Comparison of ENCODE assay signal across 19 cellular contexts in the genomic region with DNA sequence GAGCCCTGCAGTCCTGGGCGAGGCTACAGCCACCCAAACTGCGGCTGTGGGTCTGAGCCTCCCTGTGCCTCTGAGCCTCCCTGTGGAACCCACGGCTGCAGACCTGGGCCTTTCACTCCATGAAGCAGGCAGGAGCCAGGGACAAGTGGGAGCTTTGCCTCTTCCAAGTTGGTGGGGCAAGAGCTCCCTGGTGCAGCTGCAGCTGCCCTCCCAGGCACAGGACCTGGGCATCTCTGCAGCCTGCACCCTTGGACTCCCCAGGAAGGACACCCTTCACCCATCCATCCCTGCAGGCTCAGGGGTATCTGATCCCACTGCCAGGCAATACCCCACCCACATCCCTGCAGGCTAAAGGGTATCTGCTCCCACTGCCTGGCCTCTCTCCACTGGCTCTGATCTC. TPM values are rescaled to one million over a fixed set of nuclear protein-coding genes. Genes with fewer than 3 reads are reported as not detected.
DNase-seq lines count a peak whose midpoint lies in the region; ATAC-seq, FAIRE-seq and TF ChIP-seq lines count a peak whose summit lies in the region.
"Had no signal": no experiment of that assay in that cellular context is flagged by ENCODE, and none has a peak within 500 bp of the region (broad histone marks: within the 10 kb centered on the region; RNA-seq: fewer than 3 reads in every experiment).

No MANE protein-coding gene starts in this region.

- no peak for TF ChIP-seq CTCF in H1 (IDR thresholded peaks at IDR 0.05; ENCODE audit: control extremely low read depth in 1 of 3, insufficient read depth in 1 of 3, low read depth in 1 of 3, low read length in 3 of 3)

- H2BK5ac ChIP-seq in H1 (ENCODE audit: low read depth, low read length) (no peak overlapping the region), mesenchymal stem cell (ENCODE audit: low read depth, low read length, poor library complexity, severe bottlenecking) (no peak overlapping the region)

- H3K4me1 ChIP-seq in H1 (replicated peaks in 1 of 4; ENCODE audit: control insufficient read depth in 3 of 4, insufficient read depth in 4 of 4, low read length in 3 of 4) (peaks cover 0 to 3% (median 3%) of the 10 kb centered on the region in 4 experiments; a peak in 3 of 7 replicates), mesenchymal stem cell (ENCODE audit: control insufficient read depth, insufficient read depth, low read depth, low read length) (peaks cover 3% of the 10 kb centered on the region)

- H3K23ac ChIP-seq in H1 (ENCODE audit: insufficient read length) (no peak overlapping the region), mesenchymal stem cell (ENCODE audit: low read length in 2 of 2) (no peak overlapping the region)

- H3K18ac ChIP-seq in H1 (ENCODE audit: extremely low read depth, low read length) (no peak overlapping the region), mesenchymal stem cell (ENCODE audit: low read depth in 1 of 2, low read length in 2 of 2) (no peak overlapping the region)

- no peak for TF ChIP-seq RAD21 in H1 (IDR thresholded peaks at IDR 0.05 in 1 of 2, conservative IDR thresholded peaks at IDR 0.05 in 1 of 2; ENCODE audit: low read depth in 2 of 2, low read length in 2 of 2)

- no peak overlapping the region for H3K4ac ChIP-seq in H1 (replicated peaks; ENCODE audit: insufficient read length, low read depth, low read length)
- no peak overlapping the region for H3K4ac ChIP-seq in mesenchymal stem cell (ENCODE audit: low read depth in 1 of 2, low read length in 2 of 2)

- no peak overlapping the region for H3K56ac ChIP-seq in H1 (replicated peaks; ENCODE audit: insufficient read length, low read depth, low read length)

- H2BK120ac ChIP-seq in H1 (replicated peaks; ENCODE audit: low read depth, low read length) (no peak overlapping the region), mesenchymal stem cell (ENCODE audit: low read depth, low read length) (no peak overlapping the region)

- DNase-seq in H1 (ENCODE audit: low read depth in 1 of 2, low spot score in 2 of 2): no peak
- DNase-seq in mesenchymal stem cell: no peak
- DNase-seq in stimulated activated effector memory CD8-positive, alpha-beta T cell treated with anti-CD3 and anti-CD28 coated beads, Interleukin-12 subunit alpha, Interleukin-12 subunit beta, amount 100 ng/mL, for 72 hours (ENCODE audit: low spot score in 2 of 2): no peak
- DNase-seq in DMS79 treated with DMSO at 0.1 percent for 48 hours (lab: John Stamatoyannopoulos, UW): no peak
- no peak for DNase-seq in NCI-H748 (lab: John Stamatoyannopoulos, UW; ENCODE audit: unreplicated experiment)
- DNase-seq: C1 segment of cervical spinal cord; CD4-positive, alpha-beta memory T cell; DMS153; EL; GDM1; GOT3; HCEC 1CT had no signal

- H2AFZ ChIP-seq in H1 (ENCODE audit: low read length) (peak overlapping the region; percentile 60; the same call in 1 of the 2 replicates), mesenchymal stem cell (ENCODE audit: low read depth, low read length) (no peak overlapping the region)

- peaks cover 5% of the 10 kb centered on the region for H3K9me3 Mint-ChIP-seq in stimulated activated effector memory CD8-positive, alpha-beta T cell treated with anti-CD3 and anti-CD28 coated beads, Interleukin-12 subunit alpha, Interleukin-12 subunit beta, amount 100 ng/mL, for 72 hours

- peaks cover 4% of the 10 kb centered on the region; the same call in 1 of the 2 replicates for H3K23me2 ChIP-seq in H1 (ENCODE audit: low read depth, low read length)

- H3K4me3 Mint-ChIP-seq in stimulated activated effector memory CD8-positive, alpha-beta T cell treated with anti-CD3 and anti-CD28 coated beads, Interleukin-12 subunit alpha, Interleukin-12 subunit beta, amount 100 ng/mL, for 72 hours: no peak overlapping the region
- H3K4me3 Mint-ChIP-seq: CD4-positive, alpha-beta memory T cell had no signal

- H4K8ac ChIP-seq in H1 (ENCODE audit: extremely low read depth, insufficient read depth, low read length) (no peak overlapping the region), mesenchymal stem cell (ENCODE audit: low read length) (peak overlapping the region; percentile 47)

- H3K27me3 ChIP-seq in H1 (replicated peaks in 1 of 4; ENCODE audit: control insufficient read depth in 3 of 4, extremely low read depth in 1 of 4, insufficient read depth in 3 of 4, low read length in 3 of 4) (peaks cover 2 to 9% (median 6%) of the 10 kb centered on the region in 4 experiments), mesenchymal stem cell (ENCODE audit: control insufficient read depth in 1 of 2, insufficient read depth in 1 of 2, low read length in 2 of 2) (peaks cover 13 to 27% of the 10 kb centered on the region in 2 experiments)

- CTCF ChIA-PET in H1 (lab: Charles Lee; ENCODE audit: partially characterized antibody): interaction anchor here (0.7 to 4.6 kb wide), 22 partner anchors 11 to 139 kb away, joined by 3 to 22 read pairs (median 4); no protein-coding TSS in a partner anchor

- ATAC-seq in stimulated activated effector memory CD8-positive, alpha-beta T cell treated with anti-CD3 and anti-CD28 coated beads, Interleukin-12 subunit alpha, Interleukin-12 subunit beta, amount 100 ng/mL, for 72 hours: peak; percentile 26
- ATAC-seq in HG03097 (IDR thresholded peaks at IDR 0.05; ENCODE audit: low FRiP score, unreplicated experiment): no peak
- ATAC-seq: GM12878 had no signal

- TF ChIP-seq EP300 in H1 (IDR thresholded peaks at IDR 0.05; ENCODE audit: borderline replicate concordance in 1 of 2, low read depth in 2 of 2, low read length in 2 of 2): no peak

- no peak for FAIRE-seq in H1 (lab: Jason Lieb, UNC)
- FAIRE-seq: GM12878 had no signal

- POLR2A ChIA-PET in H1 (lab: Charles Lee; ENCODE audit: partially characterized antibody): no interaction called here

- no peak overlapping the region for H3K4me3 ChIP-seq in H1 (ENCODE audit: extremely low read depth in 1 of 4, insufficient read depth in 2 of 4, low read depth in 3 of 4, low read length in 4 of 4)
- H3K4me3 ChIP-seq in mesenchymal stem cell (ENCODE audit: insufficient read depth in 1 of 2, low read depth in 1 of 2, low read length in 2 of 2): no peak overlapping the region
- H3K4me3 ChIP-seq: GM12878 had no signal

- H2BK15ac ChIP-seq in H1 (ENCODE audit: low read length): no peak overlapping the region
- no peak overlapping the region for H2BK15ac ChIP-seq in mesenchymal stem cell (ENCODE audit: low read depth, poor library complexity, severe bottlenecking)

- no peaks in the 10 kb centered on the region for H3K36me3 Mint-ChIP-seq in stimulated activated effector memory CD8-positive, alpha-beta T cell treated with anti-CD3 and anti-CD28 coated beads, Interleukin-12 subunit alpha, Interleukin-12 subunit beta, amount 100 ng/mL, for 72 hours
- H3K36me3 Mint-ChIP-seq: CD4-positive, alpha-beta memory T cell had no signal

- H4K91ac ChIP-seq in H1 (replicated peaks; ENCODE audit: insufficient read length, low read length) (no peak overlapping the region), mesenchymal stem cell (ENCODE audit: low read length) (no peak overlapping the region)

- H3K14ac ChIP-seq in H1 (ENCODE audit: insufficient read length): no peak overlapping the region
- H3K14ac ChIP-seq in mesenchymal stem cell (ENCODE audit: low read length in 2 of 2): peak overlapping the region in 1 of 2 experiments; percentile 35

- H4K20me1 ChIP-seq in H1 (replicated peaks in 1 of 2; ENCODE audit: control insufficient read depth in 1 of 2, insufficient read depth in 2 of 2, low read length in 2 of 2): no peaks in the 10 kb centered on the region

- H4K5ac ChIP-seq in H1 (ENCODE audit: insufficient read length, low read depth, low read length): no peak overlapping the region

- H3K4me2 ChIP-seq in H1 (ENCODE audit: insufficient read depth in 1 of 2, low read depth in 2 of 2, low read length in 2 of 2) (no peak overlapping the region), mesenchymal stem cell (ENCODE audit: low read length, poor library complexity, severe bottlenecking) (no peak overlapping the region)

- H3K36me3 ChIP-seq in H1 (ENCODE audit: control insufficient read depth in 2 of 4, insufficient read depth in 4 of 4, low read length in 3 of 4) (no peaks in the 10 kb centered on the region), mesenchymal stem cell (ENCODE audit: control insufficient read depth in 1 of 2, insufficient read depth in 2 of 2, low read depth in 1 of 2, low read length in 2 of 2) (no peaks in the 10 kb centered on the region)

- no peak overlapping the region for H2AK5ac ChIP-seq in H1 (ENCODE audit: low read depth, low read length)
- no peak overlapping the region for H2AK5ac ChIP-seq in mesenchymal stem cell (ENCODE audit: low read length, severe bottlenecking)

- H3K27ac ChIP-seq in H1 (ENCODE audit: low read depth, low read length) (no peak overlapping the region), mesenchymal stem cell (ENCODE audit: low read length, poor library complexity, severe bottlenecking) (no peak overlapping the region)

- H3K9me3 ChIP-seq in H1 (ENCODE audit: insufficient read depth in 2 of 2, low read depth in 1 of 2, low read length in 1 of 2) (no peaks in the 10 kb centered on the region), mesenchymal stem cell (ENCODE audit: control insufficient read depth, low read length) (peaks cover 12% of the 10 kb centered on the region)

- no peak overlapping the region for H3K9ac ChIP-seq in H1 (replicated peaks in 1 of 4; ENCODE audit: extremely low read depth in 1 of 4, low read depth in 3 of 4, low read length in 3 of 4)
- no peak overlapping the region for H3K9ac ChIP-seq in mesenchymal stem cell (ENCODE audit: low read length)

- no peak overlapping the region for H3K27ac Mint-ChIP-seq in stimulated activated effector memory CD8-positive, alpha-beta T cell treated with anti-CD3 and anti-CD28 coated beads, Interleukin-12 subunit alpha, Interleukin-12 subunit beta, amount 100 ng/mL, for 72 hours
- H3K27ac Mint-ChIP-seq: CD4-positive, alpha-beta memory T cell had no signal

- 83% methylated on average over 3 of the region's 3 CpGs; no CpG with 5 or more reads in 1 of the 2 experiments for WGBS in H1 (ENCODE audit: extremely low coverage in 1 of 2, insufficient coverage in 1 of 2, insufficient read length in 1 of 2, insufficient replicate concordance in 2 of 2, low coverage in 1 of 2, low lambda C conversion rate in 2 of 2, missing lambda C conversion rate in 1 of 2), 2 experiments
- 91% methylated on average over 3 of the region's 3 CpGs for WGBS in mesenchymal stem cell

- no peak overlapping the region for H2BK20ac ChIP-seq in H1 (ENCODE audit: low read length)

- H3K4me1 Mint-ChIP-seq in stimulated activated effector memory CD8-positive, alpha-beta T cell treated with anti-CD3 and anti-CD28 coated beads, Interleukin-12 subunit alpha, Interleukin-12 subunit beta, amount 100 ng/mL, for 72 hours: no peaks in the 10 kb centered on the region
- H3K4me1 Mint-ChIP-seq: CD4-positive, alpha-beta memory T cell had no signal

- H3K79me1 ChIP-seq in H1 (ENCODE audit: low read depth, low read length) (no peaks in the 10 kb centered on the region), mesenchymal stem cell (replicated peaks; ENCODE audit: low read length, poor library complexity, severe bottlenecking) (no peaks in the 10 kb centered on the region)

- TF ChIP-seq POLR2A in H1 (IDR thresholded peaks at IDR 0.05; ENCODE audit: control extremely low read depth in 1 of 2, low read depth in 2 of 2, low read length in 2 of 2): no peak

- no peak overlapping the region for H2BK12ac ChIP-seq in H1 (ENCODE audit: low read depth, low read length)
- H2BK12ac ChIP-seq in mesenchymal stem cell (ENCODE audit: low read length in 2 of 2): no peak overlapping the region

- H3K79me2 ChIP-seq in H1 (ENCODE audit: control insufficient read depth in 1 of 2, insufficient read depth in 2 of 2, low read length in 2 of 2): no peaks in the 10 kb centered on the region

RNA-seq across cellular contexts. Expression of a gene that starts 2.3 kb away (rescaled TPM):
- not detected in 2 replicates for total RNA-seq in H1 (2021; fragmentation: NEBNext Ultra II Directional; extraction: Animal tissue kit (Norgen Biotek cat#: 25700))
- not detected in 2 replicates for polyA plus RNA-seq in H1 (2011; rRNA removed)
- polyA plus RNA-seq in H1 (2011; cell fraction: cytosol; rRNA removed): not detected
- not detected for polyA plus RNA-seq in H1 (2011; cell fraction: nucleus; rRNA removed)
- not detected in 4 replicates for polyA plus RNA-seq in H1 (2012, experiment 1 of 2)
- polyA plus RNA-seq in H1 (2012, experiment 2 of 2): not detected
- not detected for polyA plus RNA-seq in H1 (2013, experiment 1 of 2)
- polyA plus RNA-seq in H1 (2013, experiment 2 of 2): not detected
- polyA minus RNA-seq in H1 (2011; rRNA and poly(A)+ RNA removed): not detected in 2 replicates
- polyA minus RNA-seq in H1 (2011; cell fraction: cytosol; rRNA and poly(A)+ RNA removed): not detected
- polyA minus RNA-seq in H1 (2011; cell fraction: nucleus; rRNA and poly(A)+ RNA removed): not detected
- polyA plus RNA-seq in mesenchymal stem cell (2013, experiment 1 of 2): 0.11 TPM
- 0.16 TPM for polyA plus RNA-seq in mesenchymal stem cell (2013, experiment 2 of 2)
- total RNA-seq: A172; A673; Caco-2; CD4-positive, alpha-beta memory T cell; GM12878; H7 had no signal
- polyA plus RNA-seq: BJ; CD4-positive, alpha-beta memory T cell; GM12878 had no signal

RNA-seq across cellular contexts. Expression of a gene that starts 28.7 kb away (rescaled TPM):
- total RNA-seq in H1 (2021; fragmentation: NEBNext Ultra II Directional; extraction: Animal tissue kit (Norgen Biotek cat#: 25700)): 1.6 and 2.1 TPM in 2 replicates
- 2.4 and 3.1 TPM in 2 replicates for polyA plus RNA-seq in H1 (2011; rRNA removed)
- polyA plus RNA-seq in H1 (2011; cell fraction: cytosol; rRNA removed): 3.1 TPM
- 1.7 TPM for polyA plus RNA-seq in H1 (2011; cell fraction: nucleus; rRNA removed)
- 2.0 to 3.1 TPM (median 2.5 TPM) in 4 replicates for polyA plus RNA-seq in H1 (2012, experiment 1 of 2)
- 0.75 TPM for polyA plus RNA-seq in H1 (2012, experiment 2 of 2)
- 1.2 TPM for polyA plus RNA-seq in H1 (2013, experiment 1 of 2)
- polyA plus RNA-seq in H1 (2013, experiment 2 of 2): 1.6 TPM
- 1.8 TPM in 2 replicates for polyA minus RNA-seq in H1 (2011; rRNA and poly(A)+ RNA removed)
- 1.2 TPM for polyA minus RNA-seq in H1 (2011; cell fraction: cytosol; rRNA and poly(A)+ RNA removed)
- 1.4 TPM for polyA minus RNA-seq in H1 (2011; cell fraction: nucleus; rRNA and poly(A)+ RNA removed)
- polyA plus RNA-seq in mesenchymal stem cell (2013, experiment 1 of 2): 1.5 TPM
- 1.6 TPM for polyA plus RNA-seq in mesenchymal stem cell (2013, experiment 2 of 2)
- total RNA-seq: A172; A673; Caco-2; CD4-positive, alpha-beta memory T cell; GM12878 had no signal
